ENCODE assay signal across 11 cellular contexts in the genomic region with DNA sequence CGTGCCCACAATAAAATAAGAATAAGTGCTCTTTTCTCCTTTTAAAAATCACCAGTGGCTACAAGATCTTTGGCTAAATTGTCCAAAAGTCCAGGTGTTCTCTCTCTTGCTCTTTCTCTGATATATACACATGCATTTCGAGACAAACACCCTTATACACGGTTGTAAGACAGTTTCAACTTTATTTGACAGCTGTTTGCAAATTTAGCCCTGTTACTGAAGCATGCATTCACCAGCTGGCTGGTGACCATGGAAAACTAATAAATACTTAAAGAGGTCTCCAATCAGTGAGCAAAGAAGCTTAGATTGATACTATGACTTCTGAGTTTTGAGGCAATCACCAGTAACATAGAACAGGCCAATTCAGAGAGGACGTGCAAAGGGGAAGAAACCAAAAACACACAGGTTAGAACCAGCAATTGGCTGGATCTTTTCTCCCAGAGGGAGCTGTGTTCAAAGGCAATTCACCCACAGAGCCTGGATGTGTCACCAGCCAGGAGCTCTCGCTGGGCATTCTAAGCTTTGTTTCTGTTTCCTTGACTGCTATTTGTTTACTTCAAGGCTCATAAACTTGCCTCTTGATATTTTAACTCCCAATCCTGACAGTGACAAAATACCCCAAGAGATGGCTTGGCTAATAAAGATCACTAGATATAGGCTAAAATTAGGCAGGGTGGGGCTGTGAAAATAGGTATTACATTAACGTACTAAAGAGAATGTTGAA.
DNase-seq lines count a peak whose midpoint lies in the region; ATAC-seq and FAIRE-seq lines count a peak whose summit lies in the region.
"Had no signal": no experiment of that assay in that cellular context is flagged by ENCODE, and none has a peak within 500 bp of the region (broad histone marks: within the 10 kb centered on the region; RNA-seq: fewer than 3 reads in every experiment).

No MANE protein-coding gene starts in this region.

- no peaks in the 10 kb centered on the region for H3K27me3 ChIP-seq in Karpas-422 (ENCODE audit: low read length)

- no peak overlapping the region for H2AFZ ChIP-seq in Karpas-422 (ENCODE audit: low read length)

- H3K36me3 ChIP-seq in Karpas-422 (ENCODE audit: insufficient read depth, low read length): no peaks in the 10 kb centered on the region

- H3K27me3 Mint-ChIP-seq in T-helper 17 cell: no peaks in the 10 kb centered on the region
- H3K27me3 Mint-ChIP-seq: B cell had no signal

- H3K79me2 ChIP-seq in Karpas-422 (ENCODE audit: low read length): no peaks in the 10 kb centered on the region

- DNase-seq in NCI-H524 (lab: John Stamatoyannopoulos, UW) (peak; percentile 27 to 76), NCI-H524 treated with DMSO at 0.1 percent for 48 hours (lab: John Stamatoyannopoulos, UW) (no peak), RKO (ENCODE audit: low spot score) (peak; percentile 10), iPS-NIHi11 (ENCODE audit: low spot score) (peak; percentile 28), urothelium cell line (ENCODE audit: low spot score) (peak; percentile 16), DMS114 treated with DMSO at 0.1 percent for 48 hours (lab: John Stamatoyannopoulos, UW; ENCODE audit: unreplicated experiment) (no peak), Karpas-422 (no peak), T-helper 17 cell (no peak)
- DNase-seq: NCI-H1436, T1000 had no signal

- no peaks in the 10 kb centered on the region for H3K4me1 ChIP-seq in Karpas-422 (ENCODE audit: low read length)

- H3K27ac Mint-ChIP-seq in T-helper 17 cell: no peak overlapping the region
- H3K27ac Mint-ChIP-seq: B cell had no signal

- H3K4me3 ChIP-seq in Karpas-422 (ENCODE audit: low read length): no peak overlapping the region

- H3K9ac ChIP-seq in Karpas-422 (ENCODE audit: low read length): no peak overlapping the region

- H3K27ac ChIP-seq in Karpas-422 (ENCODE audit: low read length): no peak overlapping the region

- no peaks in the 10 kb centered on the region for H3K9me2 ChIP-seq in Karpas-422 (replicated peaks; ENCODE audit: insufficient read depth, low read length)

- H3K9me3 ChIP-seq in Karpas-422 (ENCODE audit: low read length): no peaks in the 10 kb centered on the region
- H3K9me3 ChIP-seq in T-helper 17 cell (ENCODE audit: control insufficient read depth, low read length, poor library complexity, severe bottlenecking): no peaks in the 10 kb centered on the region

- H3K4me3 Mint-ChIP-seq in T-helper 17 cell: no peak overlapping the region
- H3K4me3 Mint-ChIP-seq: B cell had no signal

- no peak for ATAC-seq in T-helper 17 cell

- peaks cover 32% of the 10 kb centered on the region for H3K4me1 Mint-ChIP-seq in T-helper 17 cell

- no peak overlapping the region for H3K4me2 ChIP-seq in Karpas-422 (ENCODE audit: low read depth, low read length, poor library complexity, severe bottlenecking)

- no peaks in the 10 kb centered on the region for H4K20me1 ChIP-seq in Karpas-422 (ENCODE audit: insufficient read depth, low read depth, low read length)

- no peak for FAIRE-seq in urothelium cell line (lab: Jason Lieb, UNC)

- peaks cover 2% of the 10 kb centered on the region for H3K36me3 Mint-ChIP-seq in T-helper 17 cell (ENCODE audit: low read depth)

Comparison
In these comparisons a context has a peak if more than half of its experiments do, and no peak if none do; other contexts are left out.
1. DNase-seq: peak in NCI-H524 (2 of 2), RKO (single experiment), iPS-NIHi11 (single experiment) and urothelium cell line (single experiment); none in NCI-H524 treated with DMSO at 0.1 percent for 48 hours (single experiment), DMS114 treated with DMSO at 0.1 percent for 48 hours (single experiment), Karpas-422 (single experiment) and T-helper 17 cell (0 of 3).